Comparison of ENCODE assay signal across 10 cellular contexts in the genomic region with DNA sequence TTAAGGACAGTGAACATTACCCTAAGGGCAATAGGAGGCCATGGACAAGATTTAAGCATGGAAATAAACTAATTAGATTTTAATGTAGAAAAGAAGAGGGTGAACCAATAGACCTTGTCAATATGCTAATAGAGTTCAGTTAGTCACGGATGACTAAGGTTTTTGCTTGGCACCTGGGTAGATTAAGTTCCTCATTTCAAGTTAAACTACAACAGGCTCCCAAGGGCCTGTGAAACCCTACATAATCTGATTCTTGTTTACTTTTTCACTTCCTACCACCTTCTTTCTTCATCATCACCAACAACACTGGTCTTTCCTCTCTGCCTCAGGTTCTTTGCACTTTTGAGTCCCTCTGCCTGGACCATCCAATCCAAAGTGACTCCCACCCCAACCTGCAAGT. TPM values are rescaled to one million over a fixed set of nuclear protein-coding genes. Genes with fewer than 3 reads are reported as not detected.
A peak's percentile ranks its signal among the peaks of the same experiment; 100 is the strongest.
DNase-seq lines count a peak whose midpoint lies in the region; ATAC-seq, FAIRE-seq and TF ChIP-seq lines count a peak whose summit lies in the region.
"Had no signal": no experiment of that assay in that cellular context is flagged by ENCODE, and none has a peak within 500 bp of the region (broad histone marks: within the 10 kb centered on the region; RNA-seq: fewer than 3 reads in every experiment).

No MANE protein-coding gene starts in this region.

- no peaks in the 10 kb centered on the region for H4K20me1 ChIP-seq in GM12878 (ENCODE audit: control insufficient read depth, insufficient read depth)

- TF ChIP-seq RAD21 in GM12878 (IDR thresholded peaks at IDR 0.05; ENCODE audit: insufficient read depth, low read depth, low read length): no peak

- peaks cover 8 to 59% of the 10 kb centered on the region in 2 experiments for H3K36me3 ChIP-seq in GM12878 (ENCODE audit: control insufficient read depth in 2 of 2, insufficient read depth in 2 of 2, low read length in 1 of 2)
- H3K36me3 ChIP-seq in A673 (ENCODE audit: insufficient read depth, low read length, poor library complexity, severe bottlenecking): no peaks in the 10 kb centered on the region

- TF ChIP-seq CTCF in GM12878 (IDR thresholded peaks at IDR 0.05 in 2 of 3, conservative IDR thresholded peaks at IDR 0.05 in 1 of 3; ENCODE audit: control insufficient read depth in 2 of 3, extremely low read depth in 1 of 3, insufficient read depth in 1 of 3, low read depth in 3 of 3, low read length in 3 of 3) (no peak), A673 (conservative IDR thresholded peaks at IDR 0.05; ENCODE audit: low read depth, low read length) (no peak)

- SMC1A ChIA-PET in GM12878 (lab: Charles Lee; ENCODE audit: uncharacterized antibody, unreplicated experiment): interaction anchor here (0.8 to 9.6 kb wide), 7 partner anchors 14 to 405 kb away, joined by 3 to 121 read pairs (median 11); a partner anchor contains a TSS

- H3K79me2 ChIP-seq in GM12878 (ENCODE audit: control insufficient read depth, insufficient read depth, low read length): no peaks in the 10 kb centered on the region; the same call in none of the 2 replicates

- no peak overlapping the region for H3K9ac ChIP-seq in GM12878 (ENCODE audit: control insufficient read depth, insufficient read depth, low read length)

- peak in 1 of 2 experiments; percentile 34; a peak in 1 of 4 replicates for TF ChIP-seq EP300 in GM12878 (IDR thresholded peaks at IDR 0.05; ENCODE audit: borderline replicate concordance in 1 of 2, control insufficient read depth in 1 of 2, low read depth in 2 of 2, low read length in 2 of 2)

- DNase-seq in GM12878 (ENCODE audit: low read depth, low spot score): peak; percentile 57
- no peak for DNase-seq in frontal cortex (ENCODE audit: low spot score in 2 of 2)
- DNase-seq in stimulated activated CD4-positive, alpha-beta T cell treated with anti-CD3 and anti-CD28 coated beads, Interleukin-12 subunit alpha, Interleukin-12 subunit beta, amount 100 ng/mL, for 4 hours: no peak
- no peak for DNase-seq in NCI-H1092 (lab: John Stamatoyannopoulos, UW)
- no peak for DNase-seq in A673 (ENCODE audit: low spot score)
- DNase-seq: hippocampal formation, NCI-H526 treated with DMSO at 0.1 percent for 48 hours had no signal

- POLR2A ChIA-PET in GM12878 (lab: Charles Lee): interaction anchor here (0.6 to 1.4 kb wide), 4 partner anchors 10 to 382 kb away, joined by 3 to 7 read pairs (median 4); no protein-coding TSS in a partner anchor
- POLR2A ChIA-PET in A673 (lab: Charles Lee; ENCODE audit: low non-redundant PET): no interaction called here

- peak; percentile 28 for ATAC-seq in GM18502 (IDR thresholded peaks at IDR 0.05; ENCODE audit: poor library complexity, unreplicated experiment)
- peak; percentile 48 for ATAC-seq in GM21367 (IDR thresholded peaks at IDR 0.05; ENCODE audit: unreplicated experiment)
- peak; percentile 35 for ATAC-seq in HG03432 (IDR thresholded peaks at IDR 0.05; ENCODE audit: unreplicated experiment)
- peak; percentile 69 for ATAC-seq in GM12878

- intact Hi-C loops in GM12878 (cut with micrococcal nuclease; ENCODE audit: unreplicated experiment) (loop anchor here (2.0 to 5.0 kb wide), 3 partner anchors 30 to 396 kb away; no protein-coding TSS in a partner anchor), A673 (cut with micrococcal nuclease; ENCODE audit: unreplicated experiment) (no loop called here)

- TSS peak; percentile 16 for BruUV-seq in GM12878 (replicated peaks; lab: Mats Ljungman, UMichigan)
- no TSS peak for BruUV-seq in A673 (replicated peaks; lab: Mats Ljungman, UMichigan)

- H3K27ac ChIP-seq in GM12878 (ENCODE audit: control insufficient read depth, insufficient read depth): peak overlapping the region; percentile 56
- H3K27ac ChIP-seq in A673 (ENCODE audit: low read depth, low read length, poor library complexity, severe bottlenecking): no peak overlapping the region

- H3K9me3 ChIP-seq in GM12878 (replicated peaks; ENCODE audit: control insufficient read depth, insufficient read depth, low read length): no peaks in the 10 kb centered on the region; the same call in 2 of the 3 replicates
- no peaks in the 10 kb centered on the region for H3K9me3 ChIP-seq in A673 (ENCODE audit: low read depth, low read length, poor library complexity, severe bottlenecking)

- CTCF ChIA-PET in GM12878 (lab: Yijun Ruan, JAX): interaction anchor here (1.2 to 6.3 kb wide), 4 partner anchors 13 to 396 kb away, joined by 3 to 36 read pairs (median 4); a partner anchor contains a TSS
- CTCF ChIA-PET in A673 (lab: Charles Lee): no interaction called here

- TF ChIP-seq POLR2A in GM12878 (IDR thresholded peaks at IDR 0.05; ENCODE audit: low read depth, low read length): no peak

- in situ Hi-C loops in GM12878 (cut with MboI): loop anchor here (5.0 kb wide), 1 partner anchor 397 kb away; no protein-coding TSS in a partner anchor

- H3K4me1 ChIP-seq in GM12878 (ENCODE audit: control insufficient read depth, insufficient read depth, low read length): peaks cover 59% of the 10 kb centered on the region
- no peaks in the 10 kb centered on the region for H3K4me1 ChIP-seq in A673 (ENCODE audit: insufficient read depth, low read length, poor library complexity, severe bottlenecking)

- no peak overlapping the region for H3K4me3 ChIP-seq in GM12878
- no peak overlapping the region for H3K4me3 ChIP-seq in A673 (ENCODE audit: low read depth, low read length, poor library complexity, severe bottlenecking)

- peak overlapping the region; percentile 91 for H3K4me2 ChIP-seq in GM12878 (ENCODE audit: control insufficient read depth, insufficient read depth)

- FAIRE-seq in GM12878 (lab: Jason Lieb, UNC) (peak; percentile 62), frontal cortex (lab: Jason Lieb, UNC) (no peak)

- H3K27me3 ChIP-seq in GM12878 (replicated peaks in 1 of 2; ENCODE audit: control insufficient read depth in 2 of 2, insufficient read depth in 2 of 2, low read length in 1 of 2) (no peaks in the 10 kb centered on the region), A673 (replicated peaks; ENCODE audit: insufficient read depth, low read depth, low read length, poor library complexity) (no peaks in the 10 kb centered on the region)

- RAD21 ChIA-PET in GM12878 (lab: Charles Lee; ENCODE audit: unreplicated experiment): interaction anchor here (0.7 to 4.2 kb wide), 9 partner anchors 13 to 461 kb away, joined by 3 to 37 read pairs (median 5); a partner anchor contains a TSS

- WGBS in GM12878 (ENCODE audit: insufficient coverage, insufficient replicate concordance, low lambda C conversion rate, missing lambda C conversion rate): 0% methylated on average over 1 of the region's 1 CpG

- no peak overlapping the region for H2AFZ ChIP-seq in GM12878 (ENCODE audit: control insufficient read depth, low read depth, low read length)

TF ChIP-seq in GM12878, 131 proteins besides CTCF, POLR2A, EP300 and RAD21 (continues in another document):
- TF ChIP-seq TBL1XR1 (IDR thresholded peaks at IDR 0.05; ENCODE audit: low read depth, low read length): 0 out of 2 replicates have a peak, but pooled peaks have one; percentile 15
- no peak for TF ChIP-seq JUND (IDR thresholded peaks at IDR 0.05; ENCODE audit: low read depth, low read length)
- 0 out of 2 replicates have a peak, but pooled peaks have one; percentile 7 for TF ChIP-seq RUNX3 (IDR thresholded peaks at IDR 0.05; ENCODE audit: low read length)
- no peak for TF ChIP-seq POLR2AphosphoS5 (IDR thresholded peaks at IDR 0.05; ENCODE audit: low read length)
- TF ChIP-seq BACH1 (IDR thresholded peaks at IDR 0.05; ENCODE audit: borderline replicate concordance): no peak
- TF ChIP-seq BCL11A (IDR thresholded peaks at IDR 0.05; ENCODE audit: low read depth, low read length): 0 out of 2 replicates have a peak, but pooled peaks have one; percentile 14
- TF ChIP-seq JUNB (IDR thresholded peaks at IDR 0.05): no peak
- no peak for TF ChIP-seq TCF3 (IDR thresholded peaks at IDR 0.05; ENCODE audit: borderline replicate concordance, insufficient read depth, low read depth, low read length)

RNA-seq across cellular contexts. Expression of a gene that starts 14.8 kb away (rescaled TPM):
- total RNA-seq in GM12878 (2013; cell fraction: nucleolus; rRNA removed): 315 and 352 TPM in 2 replicates
- total RNA-seq in GM12878 (2014; rRNA removed): 81.2 and 98.7 TPM in 2 replicates
- total RNA-seq in GM12878 (2014; rRNA removed; fragmentation: Illumina TruSeq; extraction: Trizol): 125 and 130 TPM in 2 replicates
- total RNA-seq in GM12878 (2021): 82.3 and 82.5 TPM in 2 replicates
- 67.6 TPM for polyA plus RNA-seq in GM12878 (2011; ENCODE audit: low read depth)
- 86.5 and 107 TPM in 2 replicates for polyA plus RNA-seq in GM12878 (2011; rRNA removed)
- 94.5 and 123 TPM in 2 replicates for polyA plus RNA-seq in GM12878 (2011; cell fraction: cytosol; rRNA removed)
- polyA plus RNA-seq in GM12878 (2011; cell fraction: nucleus; rRNA removed): 131 and 192 TPM in 2 replicates
- polyA plus RNA-seq in GM12878 (2012): 84.4 and 86.7 TPM in 2 replicates
- polyA plus RNA-seq in GM12878 (2014; fragmentation: Illumina TruSeq; extraction: Trizol): 149 and 176 TPM in 2 replicates
- polyA plus RNA-seq in GM12878 (2014; fragmentation: Nextera tagmentation; extraction: Ambion mirVana): 100 to 1,000 TPM in 1 of 2 experiments, 10 to 100 TPM in 1; 97.3 to 103 TPM
- polyA plus RNA-seq in GM12878 (2014; rRNA removed): 68.6 and 86.5 TPM in 2 replicates
- polyA plus RNA-seq in GM12878 (2016; fragmentation: Nextera tagmentation; extraction: Ambion mirVana): 100 to 1,000 TPM; 109 to 113 TPM
- 111 and 121 TPM in 2 replicates for polyA minus RNA-seq in GM12878 (2011; rRNA and poly(A)+ RNA removed)
- 38.5 and 44.1 TPM in 2 replicates for polyA minus RNA-seq in GM12878 (2011; cell fraction: cytosol; rRNA and poly(A)+ RNA removed)
- polyA minus RNA-seq in GM12878 (2011; cell fraction: nucleus; rRNA and poly(A)+ RNA removed): 78.3 and 127 TPM in 2 replicates
- 0.82 TPM for total RNA-seq in frontal cortex
- 11.0 and 11.6 TPM in 2 replicates for total RNA-seq in A673 (2021)

RNA-seq across cellular contexts. Expression of a gene that starts 20.5 kb away (rescaled TPM):
- 405 and 446 TPM in 2 replicates for total RNA-seq in GM12878 (2013; cell fraction: nucleolus; rRNA removed)
- 87.0 and 101 TPM in 2 replicates for total RNA-seq in GM12878 (2014; rRNA removed)
- total RNA-seq in GM12878 (2014; rRNA removed; fragmentation: Illumina TruSeq; extraction: Trizol): 141 and 154 TPM in 2 replicates
- 106 and 113 TPM in 2 replicates for total RNA-seq in GM12878 (2021)
- 88.4 TPM for polyA plus RNA-seq in GM12878 (2011; ENCODE audit: low read depth)
- polyA plus RNA-seq in GM12878 (2011; rRNA removed): 159 and 164 TPM in 2 replicates
- 96.6 and 112 TPM in 2 replicates for polyA plus RNA-seq in GM12878 (2011; cell fraction: cytosol; rRNA removed)
- polyA plus RNA-seq in GM12878 (2011; cell fraction: nucleus; rRNA removed): 175 and 178 TPM in 2 replicates
- polyA plus RNA-seq in GM12878 (2012): 64.2 and 65.5 TPM in 2 replicates
- polyA plus RNA-seq in GM12878 (2014; fragmentation: Illumina TruSeq; extraction: Trizol): 120 and 143 TPM in 2 replicates
- polyA plus RNA-seq in GM12878 (2014; fragmentation: Nextera tagmentation; extraction: Ambion mirVana): 10 to 100 TPM; 61.7 to 93.9 TPM
- 76.1 and 87.2 TPM in 2 replicates for polyA plus RNA-seq in GM12878 (2014; rRNA removed)
- 10 to 100 TPM; 85.4 to 87.5 TPM for polyA plus RNA-seq in GM12878 (2016; fragmentation: Nextera tagmentation; extraction: Ambion mirVana)
- 143 and 187 TPM in 2 replicates for polyA minus RNA-seq in GM12878 (2011; rRNA and poly(A)+ RNA removed)
- 27.0 and 32.6 TPM in 2 replicates for polyA minus RNA-seq in GM12878 (2011; cell fraction: cytosol; rRNA and poly(A)+ RNA removed)
- polyA minus RNA-seq in GM12878 (2011; cell fraction: nucleus; rRNA and poly(A)+ RNA removed): 173 and 304 TPM in 2 replicates
- 0.82 TPM for total RNA-seq in frontal cortex
- 0.32 and 1.0 TPM in 2 replicates for total RNA-seq in A673 (2021)

Comparison
In these comparisons a context has a peak if more than half of its experiments do, and no peak if none do; other contexts are left out.
1. RNA of a gene that starts 20.5 kb away (total RNA-seq): 87.0 to 446 TPM in GM12878; 0.82 TPM in frontal cortex (single experiment) and 0.32 to 1.0 TPM in A673; every median in the first group is over 10 times any median in the second.
2. Peak in every context shown above with its lines, with median percentiles within 50 percentile points of each other: ATAC-seq.